1 cellular context compared by ENCODE assay signal in the genomic region with DNA sequence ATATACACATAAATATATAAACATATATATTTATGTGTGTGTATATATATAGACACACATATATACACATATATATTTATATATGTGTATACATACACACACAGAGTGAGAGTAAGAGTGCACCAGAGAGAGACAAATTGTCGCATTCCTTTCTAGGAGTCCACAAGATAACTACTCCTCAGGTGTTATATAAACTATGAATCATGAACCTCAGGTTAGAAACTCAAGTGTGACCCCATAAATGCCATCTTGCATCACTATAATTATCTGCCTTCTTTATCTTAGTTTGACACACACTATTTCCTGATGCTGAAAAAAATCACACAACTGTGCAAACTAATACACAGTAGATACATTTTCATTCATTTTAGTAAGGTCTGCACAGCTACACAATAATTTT.
TF ChIP-seq lines count a peak whose summit lies in the region.

No MANE protein-coding gene starts in this region.

TF ChIP-seq in SK-N-SH treated with all-trans-retinoic acid at 6 μM for 48 hours, 23 proteins besides CTCF, POLR2A, EP300 and RAD21 (continued from another document):
- TF ChIP-seq, protein P1, sequence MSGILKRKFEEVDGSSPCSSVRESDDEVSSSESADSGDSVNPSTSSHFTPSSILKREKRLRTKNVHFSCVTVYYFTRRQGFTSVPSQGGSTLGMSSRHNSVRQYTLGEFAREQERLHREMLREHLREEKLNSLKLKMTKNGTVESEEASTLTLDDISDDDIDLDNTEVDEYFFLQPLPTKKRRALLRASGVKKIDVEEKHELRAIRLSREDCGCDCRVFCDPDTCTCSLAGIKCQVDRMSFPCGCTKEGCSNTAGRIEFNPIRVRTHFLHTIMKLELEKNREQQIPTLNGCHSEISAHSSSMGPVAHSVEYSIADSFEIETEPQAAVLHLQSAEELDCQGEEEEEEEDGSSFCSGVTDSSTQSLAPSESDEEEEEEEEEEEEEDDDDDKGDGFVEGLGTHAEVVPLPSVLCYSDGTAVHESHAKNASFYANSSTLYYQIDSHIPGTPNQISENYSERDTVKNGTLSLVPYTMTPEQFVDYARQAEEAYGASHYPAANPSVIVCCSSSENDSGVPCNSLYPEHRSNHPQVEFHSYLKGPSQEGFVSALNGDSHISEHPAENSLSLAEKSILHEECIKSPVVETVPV (CRISPR knock-in tag; IDR thresholded peaks at IDR 0.05) = no peak
- TF ChIP-seq ISL1 (CRISPR knock-in tag; IDR thresholded peaks at IDR 0.05) (no peak), ZNF8 (CRISPR knock-in tag; IDR thresholded peaks at IDR 0.05) (no peak), ZFP30 (CRISPR knock-in tag; IDR thresholded peaks at IDR 0.05) (no peak)
